ENCODE assay signal across 24 cellular contexts in genomic region chr13:35146686-35147085, GRCh38.
"Had no signal": no experiment of that assay in that cellular context is flagged by ENCODE, and none has a peak within 500 bp of the region (broad histone marks: within the 10 kb centered on the region; RNA-seq: fewer than 3 reads in every experiment).

No MANE protein-coding gene starts in this region.

- H3K4me1 Mint-ChIP-seq: endodermal cell; mesothelial cell of epicardium; naive thymus-derived CD8-positive, alpha-beta T cell had no signal

- H3K9me3 Mint-ChIP-seq: dendritic cell treated with granulocyte-macrophage colony-stimulating factor and Interleukin-4, amounts not matched to agents 40 ng/mL and 50 ng/mL, for 4 days; mesothelial cell of epicardium; naive B cell had no signal

- H3K27me3 Mint-ChIP-seq: dendritic cell treated with granulocyte-macrophage colony-stimulating factor and Interleukin-4, amounts not matched to agents 40 ng/mL and 50 ng/mL, for 4 days; effector memory CD8-positive, alpha-beta T cell; naive B cell; naive thymus-derived CD8-positive, alpha-beta T cell had no signal

- H3K4me3 Mint-ChIP-seq: dendritic cell treated with granulocyte-macrophage colony-stimulating factor and Interleukin-4, amounts not matched to agents 40 ng/mL and 50 ng/mL, for 4 days; effector memory CD8-positive, alpha-beta T cell; endodermal cell; mesothelial cell of epicardium; naive B cell; naive thymus-derived CD8-positive, alpha-beta T cell had no signal

- ATAC-seq: effector memory CD8-positive, alpha-beta T cell; esophagus mucosa; gastrocnemius medialis; heart right ventricle; left cardiac atrium; left lung; left ventricle myocardium superior; lower lobe of right lung; mucosa of descending colon; naive thymus-derived CD8-positive, alpha-beta T cell had no signal

- H3K36me3 Mint-ChIP-seq: naive B cell had no signal

- DNase-seq: cortex of kidney; effector CD8-positive, alpha-beta T cell; effector memory CD8-positive, alpha-beta T cell; endodermal cell; erythroblast; esophagus squamous epithelium; foreskin fibroblast; foreskin melanocyte; gastrocnemius medialis; glutamatergic neuron; head of caudate nucleus; heart right ventricle; hippocampal formation; left cardiac atrium; left lung; left ventricle myocardium superior; lower lobe of right lung; mesenchymal stem cell; mucosa of descending colon; naive B cell; naive thymus-derived CD8-positive, alpha-beta T cell had no signal
